ENCODE assay signal across 24 cellular contexts in the genomic region with DNA sequence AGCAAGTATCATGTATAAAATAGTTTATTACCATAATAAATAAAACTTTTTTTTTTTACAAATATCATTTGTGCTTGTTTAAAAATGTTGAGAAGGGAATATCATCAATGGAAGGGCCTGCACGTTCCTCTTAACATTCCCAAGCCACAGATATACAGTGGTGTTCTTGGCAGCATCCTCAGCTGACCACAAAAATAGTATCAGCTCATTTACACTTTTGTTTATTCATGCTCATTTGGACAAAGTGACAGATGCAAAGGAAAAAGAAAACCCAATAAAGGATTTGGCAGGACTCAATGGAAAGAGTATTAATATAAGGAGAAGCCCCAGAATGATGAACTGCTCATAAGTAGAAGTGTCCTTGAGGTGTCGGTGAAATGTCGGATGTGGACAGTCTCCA.
"Had no signal": no experiment of that assay in that cellular context is flagged by ENCODE, and none has a peak within 500 bp of the region (broad histone marks: within the 10 kb centered on the region; RNA-seq: fewer than 3 reads in every experiment).

No MANE protein-coding gene starts in this region.

- H3K36me3 ChIP-seq: neural progenitor cell, ovary, right lobe of liver, thoracic aorta, thyroid gland, upper lobe of left lung, vagina had no signal

- H3K4me3 ChIP-seq: neural progenitor cell, ovary, psoas muscle, right lobe of liver, sigmoid colon, stomach, thoracic aorta, thyroid gland, tibial nerve, upper lobe of left lung, vagina had no signal

- H3K4me1 ChIP-seq: neural progenitor cell, parathyroid adenoma, psoas muscle, right lobe of liver, sigmoid colon, stomach, thyroid gland, tibial nerve, upper lobe of left lung, vagina had no signal

- H3K4me2 ChIP-seq: neural progenitor cell had no signal

- DNase-seq: occipital lobe; ovary; posterior cingulate gyrus; psoas muscle; right cardiac atrium; sigmoid colon; small intestine; stimulated activated CD4-positive, alpha-beta T cell treated with anti-CD3 and anti-CD28 coated beads, Interleukin-15, amount 100 ng/mL, for 24 hours; stimulated activated CD4-positive, alpha-beta T cell treated with anti-CD3 and anti-CD28 coated beads, Interleukin-2, amount 100 ng/mL, for 24 hours; stimulated activated CD4-positive, alpha-beta T cell treated with anti-CD3 and anti-CD28 coated beads, Interleukin-2, amount 100 ng/mL, for 48 hours; stimulated activated CD4-positive, alpha-beta T cell treated with anti-CD3 and anti-CD28 coated beads, Interleukin-4, amount 100 ng/mL, for 24 hours; stimulated activated naive B cell treated with anti-CD40 and anti-IgM and Interleukin-4, amounts not matched to agents 10 μg/mL and 1 μg/mL and 100 μg/mL, for 72 hours; stimulated activated naive CD4-positive, alpha-beta T cell treated with Interleukin-2 at 50 U/mL for 16 hours; stomach; thyroid gland; trophoblast cell; upper lobe of left lung had no signal

- H3K27ac ChIP-seq: neural progenitor cell, ovary, parathyroid adenoma, psoas muscle, right lobe of liver, sigmoid colon, stomach, thoracic aorta, thyroid gland, tibial nerve, upper lobe of left lung, vagina had no signal

- ATAC-seq: psoas muscle; right cardiac atrium; right lobe of liver; stimulated activated effector memory CD8-positive, alpha-beta T cell treated with anti-CD3 and anti-CD28 coated beads, Interleukin-12 subunit alpha, Interleukin-12 subunit beta, amount 100 ng/mL, for 72 hours; stimulated activated naive B cell treated with anti-CD40 and anti-IgM and Interleukin-4, amounts not matched to agents 10 μg/mL and 1 μg/mL and 100 μg/mL, for 72 hours had no signal

- H2AFZ ChIP-seq: neural progenitor cell, parathyroid adenoma had no signal

- H3K27me3 ChIP-seq: neural progenitor cell, ovary, right lobe of liver, sigmoid colon, stomach, thyroid gland, tibial nerve, upper lobe of left lung, vagina had no signal

- H3K9me3 ChIP-seq: ovary, psoas muscle, right lobe of liver, sigmoid colon, stomach, thoracic aorta, thyroid gland, tibial nerve, upper lobe of left lung, vagina had no signal

- H3K9ac ChIP-seq: neural progenitor cell, parathyroid adenoma had no signal

- H3K79me2 ChIP-seq: parathyroid adenoma had no signal
